31 cellular contexts compared by ENCODE assay signal in genomic region chr2:212526059-212526458, GRCh38. TPM values are rescaled to one million over a fixed set of nuclear protein-coding genes. Genes with fewer than 3 reads are reported as not detected.
"Had no signal": no experiment of that assay in that cellular context is flagged by ENCODE, and none has a peak within 500 bp of the region (broad histone marks: within the 10 kb centered on the region; RNA-seq: fewer than 3 reads in every experiment).

No MANE protein-coding gene starts in this region.

- H3K9me3 ChIP-seq: ascending aorta had no signal

- ATAC-seq: activated CD4-positive, alpha-beta T cell treated with anti-CD3 and anti-CD28 coated beads for 36 hours; activated CD4-positive, CD25-positive, alpha-beta regulatory T cell treated with anti-CD3 and anti-CD28 coated beads, Interleukin-2, amount 50 U/mL, for 24 hours; activated CD8-positive, alpha-beta memory T cell treated with anti-CD3 and anti-CD28 coated beads, Interleukin-2, amount 10 ng/mL, durations not matched to agents 7 days and 5 days; activated CD8-positive, alpha-beta T cell treated with anti-CD3 and anti-CD28 coated beads, Interleukin-2, amount 10 ng/mL, durations not matched to agents 7 days and 5 days; activated naive CD8-positive, alpha-beta T cell treated with anti-CD3 and anti-CD28 coated beads, Interleukin-2, amount 50 U/mL, for 24 hours; WTC11 had no signal

- DNase-seq: activated CD4-positive, alpha-beta memory T cell treated with anti-CD3 and anti-CD28 coated beads, Interleukin-2, amount 10 ng/mL, durations not matched to agents 7 days and 5 days; activated CD4-positive, alpha-beta T cell treated with anti-CD3 and anti-CD28 coated beads for 1 hour; activated CD4-positive, alpha-beta T cell treated with anti-CD3 and anti-CD28 coated beads for 36 hours; activated CD4-positive, alpha-beta T cell treated with anti-CD3 and anti-CD28 coated beads for 48 hours; activated CD4-positive, alpha-beta T cell treated with anti-CD3 and anti-CD28 coated beads, Interleukin-2, amount 10 ng/mL, durations not matched to agents 7 days and 5 days; activated CD4-positive, alpha-beta T cell treated with anti-CD3 and anti-CD28 coated beads, Interleukin-2, amount 50 U/mL, for 48 hours; activated CD4-positive, CD25-positive, alpha-beta regulatory T cell; activated CD8-positive, alpha-beta memory T cell treated with anti-CD3 and anti-CD28 coated beads for 24 hours; activated CD8-positive, alpha-beta memory T cell treated with anti-CD3 and anti-CD28 coated beads, Interleukin-2, amount 10 ng/mL, durations not matched to agents 7 days and 5 days; activated CD8-positive, alpha-beta memory T cell treated with anti-CD3 and anti-CD28 coated beads, Interleukin-2, amount 50 U/mL, for 48 hours; activated CD8-positive, alpha-beta T cell treated with anti-CD3 and anti-CD28 coated beads, Interleukin-2, amount 10 ng/mL, durations not matched to agents 7 days and 5 days; activated effector memory CD4-positive, alpha-beta T cell treated with Interleukin-2 at 50 U/mL for 16 hours; activated gamma-delta T cell; activated naive CD4-positive, alpha-beta T cell treated with anti-CD3 and anti-CD28 coated beads, Interleukin-2, amount 10 ng/mL, durations not matched to agents 7 days and 5 days; activated naive CD4-positive, alpha-beta T cell treated with Interleukin-2 at 50 U/mL for 16 hours; activated naive CD8-positive, alpha-beta T cell treated with anti-CD3 and anti-CD28 coated beads, Interleukin-2, amount 10 ng/mL, durations not matched to agents 7 days and 5 days; activated naive CD8-positive, alpha-beta T cell treated with anti-CD3 and anti-CD28 coated beads, Interleukin-2, amount 50 U/mL, for 24 hours; activated T-cell treated with anti-CD3 and anti-CD28 coated beads, Interleukin-2, amount 50 U/mL, for 24 hours; activated T-cell treated with anti-CD3 and anti-CD28 coated beads, Interleukin-2, amount 50 U/mL, for 48 hours; amygdala; anterior cingulate cortex; central memory CD4-positive, alpha-beta T cell; T-helper 1 cell; T-helper 2 cell; T-helper 9 cell; WERI-Rb-1 had no signal

- H3K4me3 ChIP-seq: ascending aorta, cardiac muscle cell had no signal

- H3K27ac ChIP-seq: ascending aorta, cardiac muscle cell, WERI-Rb-1 had no signal

- H3K27me3 ChIP-seq: ascending aorta, cardiac muscle cell had no signal

- H3K36me3 ChIP-seq: ascending aorta, cardiac muscle cell, WERI-Rb-1 had no signal

RNA-seq across cellular contexts. Expression of gene ERBB4, which starts 12.5 kb away (rescaled TPM):
- total RNA-seq: activated CD4-positive, alpha-beta memory T cell treated with anti-CD3 and anti-CD28 coated beads, Interleukin-2, amount 10 ng/mL, durations not matched to agents 7 days and 5 days; activated CD4-positive, alpha-beta T cell treated with anti-CD3 and anti-CD28 coated beads for 36 hours; activated CD4-positive, alpha-beta T cell treated with anti-CD3 and anti-CD28 coated beads, Interleukin-2, amount 10 ng/mL, durations not matched to agents 7 days and 5 days; activated CD8-positive, alpha-beta memory T cell treated with anti-CD3 and anti-CD28 coated beads, Interleukin-2, amount 10 ng/mL, durations not matched to agents 7 days and 5 days; activated CD8-positive, alpha-beta T cell treated with anti-CD3 and anti-CD28 coated beads, Interleukin-2, amount 10 ng/mL, durations not matched to agents 7 days and 5 days; activated naive CD8-positive, alpha-beta T cell treated with anti-CD3 and anti-CD28 coated beads, Interleukin-2, amount 10 ng/mL, durations not matched to agents 7 days and 5 days; activated T-helper 2 cell treated with anti-CD3 and anti-CD28 coated beads, Interferon-gamma antibody, Interleukin-2, Interleukin-4, amounts not matched to agents 10 μg/mL and 5 μg/mL and 100 μg/mL, durations not matched to agents 14 hours and 24 hours and 36 hours had no signal
